In genomic region chr4:163591614-163592020, GRCh38 we compare ENCODE assay signal across 10 cellular contexts.
DNase-seq lines count a peak whose midpoint lies in the region; ATAC-seq and TF ChIP-seq lines count a peak whose summit lies in the region.
"Had no signal": no experiment of that assay in that cellular context is flagged by ENCODE, and none has a peak within 500 bp of the region (broad histone marks: within the 10 kb centered on the region; RNA-seq: fewer than 3 reads in every experiment).

No MANE protein-coding gene starts in this region.

- H3K4me3 ChIP-seq in upper lobe of right lung = no peak overlapping the region

- no peak for DNase-seq in left ventricle myocardium superior
- DNase-seq in cardiac septum (ENCODE audit: low spot score) = no peak
- peak; percentile 49 to 95 for DNase-seq in NOMO-1 (lab: John Stamatoyannopoulos, UW; ENCODE audit: unreplicated experiment in 2 of 2)
- no peak for DNase-seq in upper lobe of right lung
- no peak for DNase-seq in DMS114 treated with DMSO at 0.1 percent for 48 hours (lab: John Stamatoyannopoulos, UW; ENCODE audit: unreplicated experiment)
- no peak for DNase-seq in SK-N-DZ (ENCODE audit: low spot score)
- DNase-seq in NCI-H2227 (lab: John Stamatoyannopoulos, UW; ENCODE audit: unreplicated experiment) = no peak
- DNase-seq: activated naive CD8-positive, alpha-beta T cell treated with anti-CD3 and anti-CD28 coated beads for 36 hours had no signal

- ATAC-seq in left ventricle myocardium superior = peak; percentile 38
- peak; percentile 84 for ATAC-seq in HG02938 (IDR thresholded peaks at IDR 0.05; ENCODE audit: unreplicated experiment)
- ATAC-seq in upper lobe of right lung = peak; percentile 84

- intact Hi-C loops in left ventricle myocardium superior (cut with micrococcal nuclease) = no loop called here
- intact Hi-C loops in cardiac septum (cut with DNase I) = no loop called here
- intact Hi-C loops in upper lobe of right lung (cut with DNase I) = no loop called here

- no peaks in the 10 kb centered on the region for H3K27me3 ChIP-seq in upper lobe of right lung

- no peak for TF ChIP-seq CTCF in upper lobe of right lung (IDR thresholded peaks at IDR 0.05)

- H3K36me3 ChIP-seq in upper lobe of right lung = no peaks in the 10 kb centered on the region

- no peak overlapping the region for H3K27ac ChIP-seq in upper lobe of right lung
- H3K27ac ChIP-seq: RWPE1 had no signal

- H3K4me1 ChIP-seq in upper lobe of right lung = no peaks in the 10 kb centered on the region

- no peaks in the 10 kb centered on the region for H3K9me3 ChIP-seq in upper lobe of right lung

Comparison
In these comparisons a context has a peak if more than half of its experiments do, and no peak if none do; other contexts are left out.
1. DNase-seq: peak in NOMO-1 (2 of 2); none in left ventricle myocardium superior (single experiment), cardiac septum (single experiment), upper lobe of right lung (single experiment), DMS114 treated with DMSO at 0.1 percent for 48 hours (single experiment), SK-N-DZ (single experiment) and NCI-H2227 (single experiment).
2. Peak in every context shown above with its lines, with median percentiles within 50 percentile points of each other: ATAC-seq.